1 cellular context compared by ENCODE assay signal in genomic region chr18:49573835-49574234, GRCh38.
TF ChIP-seq lines count a peak whose summit lies in the region.

No MANE protein-coding gene starts in this region.

TF ChIP-seq in WTC11, 78 proteins besides CTCF, POLR2A, EP300 and RAD21 (continued from another document):
- TF ChIP-seq AFF4 (CRISPR knock-in tag; IDR thresholded peaks at IDR 0.05; ENCODE audit: borderline replicate concordance) = no peak
- no peak for TF ChIP-seq ZNF232 (CRISPR knock-in tag; IDR thresholded peaks at IDR 0.05)
- TF ChIP-seq TEAD1 (CRISPR knock-in tag; IDR thresholded peaks at IDR 0.05) = no peak
- TF ChIP-seq ZNF138 (CRISPR knock-in tag; conservative IDR thresholded peaks at IDR 0.05) = no peak
- no peak for TF ChIP-seq NFYB (CRISPR knock-in tag; conservative IDR thresholded peaks at IDR 0.05; ENCODE audit: low read depth)
- TF ChIP-seq JUN (CRISPR knock-in tag; IDR thresholded peaks at IDR 0.05) = no peak
- no peak for TF ChIP-seq ZNF425 (CRISPR knock-in tag; conservative IDR thresholded peaks at IDR 0.05)
- no peak for TF ChIP-seq JAZF1 (CRISPR knock-in tag; IDR thresholded peaks at IDR 0.05)
